In genomic region chr14:69249603-69250002, GRCh38 we compare ENCODE assay signal across 27 cellular contexts. TPM values are rescaled to one million over a fixed set of nuclear protein-coding genes. Genes with fewer than 3 reads are reported as not detected.
"Had no signal": no experiment of that assay in that cellular context is flagged by ENCODE, and none has a peak within 500 bp of the region (broad histone marks: within the 10 kb centered on the region; RNA-seq: fewer than 3 reads in every experiment).

No MANE protein-coding gene starts in this region.

- DNase-seq: activated B cell treated with CpG ODN at 0.5 μM for 24 hours; activated CD4-positive, alpha-beta T cell treated with anti-CD3 and anti-CD28 coated beads for 48 hours; activated CD4-positive, alpha-beta T cell treated with anti-CD3 and anti-CD28 coated beads, Interleukin-2, amount 50 U/mL, for 1 hour; activated CD4-positive, alpha-beta T cell treated with anti-CD3 and anti-CD28 coated beads, Interleukin-2, amount 50 U/mL, for 48 hours; activated CD8-positive, alpha-beta memory T cell treated with anti-CD3 and anti-CD28 coated beads for 24 hours; activated CD8-positive, alpha-beta T cell treated with anti-CD3 and anti-CD28 coated beads for 36 hours; activated effector memory CD4-positive, alpha-beta T cell treated with Interleukin-2 at 50 U/mL for 16 hours; activated gamma-delta T cell treated with Interleukin-2 at 50 U/mL for 16 hours; activated naive CD4-positive, alpha-beta T cell treated with anti-CD3 and anti-CD28 coated beads, Interleukin-2, amount 50 U/mL, for 16 hours; activated naive CD4-positive, alpha-beta T cell treated with Interleukin-2 at 50 U/mL for 16 hours; activated T-cell treated with anti-CD3 and anti-CD28 coated beads, Interleukin-2, amount 50 U/mL, for 4 hours; amniotic stem cell; brain microvascular endothelial cell; caudate nucleus; colonic mucosa; effector memory CD4-positive, alpha-beta T cell; endodermal cell; foreskin keratinocyte; gastrocnemius medialis; T-helper 1 cell; T-helper 17 cell; T1000; WERI-Rb-1 had no signal

- H3K4me3 Mint-ChIP-seq: activated B cell treated with CpG ODN at 0.5 μM for 24 hours; activated CD8-positive, alpha-beta T cell treated with anti-CD3 and anti-CD28 coated beads for 36 hours; activated naive CD8-positive, alpha-beta T cell; activated T-cell treated with anti-CD3 and anti-CD28 coated beads, Interleukin-2, amount 50 U/mL, for 4 hours; activated T-helper 17 cell treated with anti-CD3 and anti-CD28 coated beads, Interleukin-2, amount 50 U/mL, for 72 hours; endodermal cell; T-helper 17 cell; T-helper 2 cell treated with Interferon-gamma antibody and Interleukin-4, amounts not matched to agents 5 μg/mL and 100 μg/mL, for 36 hours had no signal

- H3K36me3 ChIP-seq: brain microvascular endothelial cell, colonic mucosa, esophagus muscularis mucosa, gastrocnemius medialis, WERI-Rb-1 had no signal

- H3K9me3 Mint-ChIP-seq: activated B cell treated with CpG ODN at 0.5 μM for 24 hours; activated CD8-positive, alpha-beta T cell treated with anti-CD3 and anti-CD28 coated beads for 36 hours; activated T-cell treated with anti-CD3 and anti-CD28 coated beads, Interleukin-2, amount 50 U/mL, for 4 hours; activated T-helper 17 cell treated with anti-CD3 and anti-CD28 coated beads, Interleukin-2, amount 50 U/mL, for 72 hours; endodermal cell; T-helper 2 cell treated with Interferon-gamma antibody and Interleukin-4, amounts not matched to agents 5 μg/mL and 100 μg/mL, for 36 hours had no signal

- H3K27ac Mint-ChIP-seq: activated B cell treated with CpG ODN at 0.5 μM for 24 hours; activated CD8-positive, alpha-beta T cell treated with anti-CD3 and anti-CD28 coated beads for 36 hours; activated naive CD8-positive, alpha-beta T cell; activated T-helper 17 cell treated with anti-CD3 and anti-CD28 coated beads, Interleukin-2, amount 50 U/mL, for 72 hours; endodermal cell; T-helper 17 cell; T-helper 2 cell treated with Interferon-gamma antibody and Interleukin-4, amounts not matched to agents 5 μg/mL and 100 μg/mL, for 36 hours had no signal

- H3K27me3 Mint-ChIP-seq: activated CD8-positive, alpha-beta T cell treated with anti-CD3 and anti-CD28 coated beads for 36 hours; activated naive CD8-positive, alpha-beta T cell had no signal

- H3K9me3 ChIP-seq: colonic mucosa, esophagus muscularis mucosa, gastrocnemius medialis had no signal

- H3K4me1 Mint-ChIP-seq: activated B cell treated with CpG ODN at 0.5 μM for 24 hours; activated T-helper 17 cell treated with anti-CD3 and anti-CD28 coated beads, Interleukin-2, amount 50 U/mL, for 72 hours; endodermal cell; T-helper 17 cell had no signal

- H3K36me3 Mint-ChIP-seq: activated naive CD8-positive, alpha-beta T cell had no signal

- H3K27me3 ChIP-seq: brain microvascular endothelial cell, colonic mucosa, esophagus muscularis mucosa, gastrocnemius medialis had no signal

- H3K4me1 ChIP-seq: colonic mucosa, foreskin keratinocyte had no signal

- H3K27ac ChIP-seq: brain microvascular endothelial cell, colonic mucosa, foreskin keratinocyte, gastrocnemius medialis, WERI-Rb-1 had no signal

- H3K4me3 ChIP-seq: colonic mucosa, esophagus muscularis mucosa, gastrocnemius medialis had no signal

RNA-seq across cellular contexts. Expression of gene GALNT16, which starts 10.4 kb away (rescaled TPM):
- total RNA-seq: activated CD8-positive, alpha-beta T cell treated with anti-CD3 and anti-CD28 coated beads for 36 hours; foreskin keratinocyte had no signal
- polyA plus RNA-seq: foreskin keratinocyte had no signal
